24 cellular contexts compared by ENCODE assay signal in genomic region chr19:18227781-18228271, GRCh38. TPM values are rescaled to one million over a fixed set of nuclear protein-coding genes. Genes with fewer than 3 reads are reported as not detected.
A peak's percentile ranks its signal among the peaks of the same experiment; 100 is the strongest.
DNase-seq lines count a peak whose midpoint lies in the region; ATAC-seq, FAIRE-seq and TF ChIP-seq lines count a peak whose summit lies in the region.
"Had no signal": no experiment of that assay in that cellular context is flagged by ENCODE, and none has a peak within 500 bp of the region (broad histone marks: within the 10 kb centered on the region; RNA-seq: fewer than 3 reads in every experiment).

No MANE protein-coding gene starts in this region.

- H3K9me1 ChIP-seq in K562 (ENCODE audit: control insufficient read depth, insufficient read depth, low read length), result no peaks in the 10 kb centered on the region

- TF ChIP-seq POLR2A in GM12892 (IDR thresholded peaks at IDR 0.05; ENCODE audit: low read depth, low read length) (no peak), K562 (conservative IDR thresholded peaks at IDR 0.05) (no peak), gastrocnemius medialis (IDR thresholded peaks at IDR 0.05) (no peak), esophagus squamous epithelium (IDR thresholded peaks at IDR 0.05) (no peak)

- TF ChIP-seq EP300 in K562 (IDR thresholded peaks at IDR 0.05; ENCODE audit: low read length), result no peak

- peak overlapping the region; percentile 19 to 89 (median 85); a peak in 20 of 22 replicates for H3K4me2 ChIP-seq in BLaER1 treated with 17β-estradiol and CSF1 and Interleukin-3, amounts not matched to agents 10 nM and 100 nM
- H3K4me2 ChIP-seq in K562 (ENCODE audit: insufficient read depth, low read length), result no peak overlapping the region
- H3K4me2 ChIP-seq: GM23338, KMS-11 had no signal

- TF ChIP-seq RAD21 in K562 (CRISPR knock-in tag; conservative IDR thresholded peaks at IDR 0.05 in 1 of 2, IDR thresholded peaks at IDR 0.05 in 1 of 2), result no peak

- WGBS in K562 (ENCODE audit: insufficient coverage, low coverage, missing lambda C conversion rate), result 14% methylated on average over 6 of the region's 6 CpGs
- 47 to 55% methylated on average over 2 to 3 of the region's 6 CpGs for WGBS in esophagus squamous epithelium, 2 donors

- peaks cover 0 to 17% (median 0%) of the 10 kb centered on the region in 11 experiments; a peak in 4 of 22 replicates for H4K20me1 ChIP-seq in BLaER1 treated with 17β-estradiol and CSF1 and Interleukin-3, amounts not matched to agents 10 nM and 100 nM
- peaks cover 5% of the 10 kb centered on the region; the same call in 1 of the 2 replicates for H4K20me1 ChIP-seq in K562 (replicated peaks; ENCODE audit: control insufficient read depth, insufficient read depth, low read length)

- no peaks in the 10 kb centered on the region for H3K79me2 ChIP-seq in K562 (ENCODE audit: control insufficient read depth, insufficient read depth, low read length)

- H3K4me1 ChIP-seq in BLaER1 treated with 17β-estradiol and CSF1 and Interleukin-3, amounts not matched to agents 10 nM and 100 nM, result peaks cover 51 to 84% (median 74%) of the 10 kb centered on the region in 10 experiments
- peaks cover 23 to 51% of the 10 kb centered on the region in 2 experiments; a peak in 4 of 5 replicates for H3K4me1 ChIP-seq in K562 (replicated peaks in 1 of 2; ENCODE audit: control insufficient read depth in 2 of 2, insufficient read depth in 2 of 2, low read length in 2 of 2)
- peaks cover 17 to 24% of the 10 kb centered on the region in 2 donors for H3K4me1 ChIP-seq in gastrocnemius medialis
- H3K4me1 ChIP-seq in esophagus squamous epithelium, result peaks cover 13 to 42% (median 21%) of the 10 kb centered on the region in 3 donors

- peak overlapping the region in 2 of 11 experiments; percentile 2 to 41; a peak in 3 of 22 replicates for H3K9ac ChIP-seq in BLaER1 treated with 17β-estradiol and CSF1 and Interleukin-3, amounts not matched to agents 10 nM and 100 nM
- H3K9ac ChIP-seq in K562 (ENCODE audit: insufficient read depth in 1 of 2, low read depth in 2 of 2, low read length in 2 of 2), result peak overlapping the region in 1 of 2 experiments; percentile 57; a peak in 1 of 4 replicates
- H3K9ac ChIP-seq: KMS-11 had no signal

- peak overlapping the region in 2 of 11 experiments; percentile 4 to 18; a peak in 2 of 22 replicates for H3K27ac ChIP-seq in BLaER1 treated with 17β-estradiol and CSF1 and Interleukin-3, amounts not matched to agents 10 nM and 100 nM
- H3K27ac ChIP-seq in K562 (ENCODE audit: extremely low read depth, low read depth, low read length), result no peak overlapping the region
- peak overlapping the region; percentile 72 to 82 (median 76) for H3K27ac ChIP-seq in gastrocnemius medialis
- no peak overlapping the region for H3K27ac ChIP-seq in esophagus squamous epithelium
- H3K27ac ChIP-seq: HL-60, KMS-11, Peyer's patch had no signal

- CTCF ChIA-PET in K562 (lab: Yijun Ruan, JAX; ENCODE audit: low intra/inter-chr PET ratio), result interaction anchor here (0.6 kb wide), 1 partner anchor 41 kb away, joined by 3 read pairs; no protein-coding TSS in a partner anchor

- no peak for DNase-seq in GM12892 (ENCODE audit: insufficient read length)
- no peak for DNase-seq in K562 (ENCODE audit: extremely low read depth in 1 of 4, low spot score in 3 of 4)
- DNase-seq in gastrocnemius medialis, result peak; percentile 44 to 66
- no peak for DNase-seq in NCI-H2081 (lab: John Stamatoyannopoulos, UW)
- DNase-seq in NCI-H187 treated with DMSO at 0.1 percent for 48 hours (lab: John Stamatoyannopoulos, UW), result no peak
- no peak for DNase-seq in esophagus squamous epithelium (lab: John Stamatoyannopoulos, UW)
- DNase-seq: Caco-2; CD4-positive, alpha-beta memory T cell; DMS 273 treated with DMSO at 0.1 percent for 48 hours; DMS79 treated with DMSO at 0.1 percent for 48 hours; HCEC 1CT; MV-4-11; NCI-H1436; NCI-H2029; NCI-H2171; NCI-H345; NCI-H524 treated with DMSO at 0.1 percent for 48 hours; NCI-H82; Peyer's patch had no signal

- no peak overlapping the region for H3K4me3 ChIP-seq in BLaER1 treated with 17β-estradiol and CSF1 and Interleukin-3, amounts not matched to agents 10 nM and 100 nM
- H3K4me3 ChIP-seq in K562, result no peak overlapping the region
- no peak overlapping the region for H3K4me3 ChIP-seq in gastrocnemius medialis
- H3K4me3 ChIP-seq in esophagus squamous epithelium, result no peak overlapping the region
- H3K4me3 ChIP-seq: GM23338, Peyer's patch had no signal

- in situ Hi-C loops in K562 (cut with MboI), result no loop called here
- in situ Hi-C loops in gastrocnemius medialis (cut with MboI; ENCODE audit: low sequenced_read_pairs in 4 of 4), result no loop called here

- H3K27me3 ChIP-seq in BLaER1 treated with 17β-estradiol and CSF1 and Interleukin-3, amounts not matched to agents 10 nM and 100 nM, result peaks cover 26 to 38% (median 36%) of the 10 kb centered on the region in 11 experiments
- H3K27me3 ChIP-seq in K562 (ENCODE audit: control insufficient read depth in 2 of 2, insufficient read depth in 2 of 2, low read length in 2 of 2) (no peaks in the 10 kb centered on the region; a peak in 1 of 5 replicates), gastrocnemius medialis (peaks cover 4 to 11% (median 9%) of the 10 kb centered on the region in 3 donors), esophagus squamous epithelium (peaks cover 12 to 80% (median 17%) of the 10 kb centered on the region in 4 donors)

- BruUV-seq in K562 (replicated peaks; lab: Mats Ljungman, UMichigan), result no TSS peak

- FAIRE-seq in GM12892 (lab: Jason Lieb, UNC) (peak; percentile 40), K562 (lab: Jason Lieb, UNC) (no peak)
- FAIRE-seq: GM18507 had no signal

- peaks cover 0 to 12% (median 0%) of the 10 kb centered on the region in 11 experiments; a peak in 3 of 22 replicates for H3K9me3 ChIP-seq in BLaER1 treated with 17β-estradiol and CSF1 and Interleukin-3, amounts not matched to agents 10 nM and 100 nM (replicated peaks in 1 of 11)
- H3K9me3 ChIP-seq in K562 (replicated peaks; ENCODE audit: control insufficient read depth, insufficient read depth, low read depth, low read length), result no peaks in the 10 kb centered on the region
- H3K9me3 ChIP-seq in gastrocnemius medialis, result no peaks in the 10 kb centered on the region
- peaks cover 0 to 1% (median under 1%) of the 10 kb centered on the region in 3 donors for H3K9me3 ChIP-seq in esophagus squamous epithelium
- H3K9me3 ChIP-seq: Caco-2 had no signal

- ATAC-seq in K562 (no peak), gastrocnemius medialis (peak; percentile 44 to 64)
- ATAC-seq: GM23338 had no signal

- TF ChIP-seq CTCF in K562 (IDR thresholded peaks at IDR 0.05 in 2 of 3, conservative IDR thresholded peaks at IDR 0.05 in 1 of 3; ENCODE audit: insufficient read depth in 2 of 3, low read depth in 1 of 3, low read length in 3 of 3) (no peak), gastrocnemius medialis (IDR thresholded peaks at IDR 0.05 in 4 of 5, conservative IDR thresholded peaks at IDR 0.05 in 1 of 5) (no peak), esophagus squamous epithelium (IDR thresholded peaks at IDR 0.05) (no peak)

- no peak overlapping the region for H2AFZ ChIP-seq in K562 (ENCODE audit: low read depth, low read length)
- H2AFZ ChIP-seq: GM23338 had no signal

- intact Hi-C loops in K562 (cut with micrococcal nuclease) (no loop called here), gastrocnemius medialis (cut with DNase I; ENCODE audit: low total_unique reads) (no loop called here), esophagus squamous epithelium (cut with DNase I) (no loop called here)

- no peaks in the 10 kb centered on the region for H3K36me3 ChIP-seq in BLaER1 treated with 17β-estradiol and CSF1 and Interleukin-3, amounts not matched to agents 10 nM and 100 nM
- H3K36me3 ChIP-seq in K562 (ENCODE audit: control insufficient read depth, insufficient read depth, low read length), result no peaks in the 10 kb centered on the region
- no peaks in the 10 kb centered on the region for H3K36me3 ChIP-seq in gastrocnemius medialis
- no peaks in the 10 kb centered on the region for H3K36me3 ChIP-seq in esophagus squamous epithelium
- H3K36me3 ChIP-seq: Peyer's patch had no signal

- POLR2A ChIA-PET in K562 (lab: Yijun Ruan, JAX), result no interaction called here

RNA-seq across cellular contexts. Expression of gene PDE4C, which starts 1.6 kb away (rescaled TPM):
- polyA plus RNA-seq in GM12892 (2012; ENCODE audit: missing spikeins), result 2.2 TPM
- 1.9 and 5.1 TPM in 2 replicates for total RNA-seq in K562 (2011; cell fraction: chromatin; rRNA removed; ENCODE audit: low replicate concordance)
- total RNA-seq in K562 (2011; cell fraction: nucleolus; rRNA removed), result 2.2 and 3.0 TPM in 2 replicates
- 1.3 and 1.6 TPM in 2 replicates for total RNA-seq in K562 (2011; cell fraction: nucleoplasm; rRNA removed)
- total RNA-seq in K562 (2014; rRNA removed) (0.16 and 0.91 TPM in 2 replicates), K562 (2014; rRNA removed; fragmentation: Illumina TruSeq; extraction: Trizol) (0.11 and 0.29 TPM in 2 replicates), K562 (2015; rRNA removed; fragmentation: Illumina TruSeq; extraction: Trizol) (not detected in 2 replicates), K562 (2021) (0.29 and 0.45 TPM in 2 replicates), gastrocnemius medialis (1 to 10 TPM in 1 of 4 donors, under 1 TPM in 2, not detected in 1; 0.65 to 2.6 (median 0.76) TPM), esophagus squamous epithelium (under 1 TPM in 1 of 4 donors, not detected in 3; 0.76 TPM)
- polyA plus RNA-seq in K562 (2011; rRNA removed) (0.60 and 0.81 TPM in 2 replicates), K562 (2014; fragmentation: Illumina TruSeq; extraction: Trizol) (0.06 and 0.24 TPM in 2 replicates), K562 (2014; fragmentation: Nextera tagmentation; extraction: Ambion mirVana) (under 1 TPM; 0.04 to 0.08 TPM), K562 (2014; rRNA removed) (0.81 and 0.89 TPM in 2 replicates)
- 0.83 and 0.88 TPM in 2 replicates for polyA plus RNA-seq in K562 (2011; cell fraction: cytosol; rRNA removed)
- polyA plus RNA-seq in K562 (2011; cell fraction: nucleus; rRNA removed), result 4.1 and 6.8 TPM in 2 replicates
- 0.17 and 0.22 TPM in 2 replicates for polyA plus RNA-seq in K562 (2012)
- polyA minus RNA-seq in K562 (2011; rRNA and poly(A)+ RNA removed), result 0.18 TPM in 1 of 2 replicates, not detected in the other
- 0.86 TPM in 1 of 2 replicates, not detected in the other for polyA minus RNA-seq in K562 (2011; cell fraction: cytosol; rRNA and poly(A)+ RNA removed)
- 1.1 and 1.8 TPM in 2 replicates for polyA minus RNA-seq in K562 (2011; cell fraction: nucleus; rRNA and poly(A)+ RNA removed)
- polyA plus RNA-seq: CD4-positive, alpha-beta memory T cell had no signal

RNA-seq across cellular contexts. Expression of gene RAB3A, which starts 24.0 kb away (rescaled TPM):
- polyA plus RNA-seq in GM12892 (2012; ENCODE audit: missing spikeins), result 2.2 TPM
- 10.4 and 16.2 TPM in 2 replicates for total RNA-seq in K562 (2011; cell fraction: chromatin; rRNA removed; ENCODE audit: low replicate concordance)
- 8.7 and 9.3 TPM in 2 replicates for total RNA-seq in K562 (2011; cell fraction: nucleolus; rRNA removed)
- total RNA-seq in K562 (2011; cell fraction: nucleoplasm; rRNA removed), result 7.6 and 8.3 TPM in 2 replicates
- 0.86 and 2.5 TPM in 2 replicates for total RNA-seq in K562 (2014; rRNA removed)
- total RNA-seq in K562 (2014; rRNA removed; fragmentation: Illumina TruSeq; extraction: Trizol), result 0.26 and 0.69 TPM in 2 replicates
- 1.6 and 1.7 TPM in 2 replicates for total RNA-seq in K562 (2015; rRNA removed; fragmentation: Illumina TruSeq; extraction: Trizol)
- 3.7 and 5.1 TPM in 2 replicates for total RNA-seq in K562 (2021)
- 0.84 and 2.9 TPM in 2 replicates for polyA plus RNA-seq in K562 (2011; rRNA removed)
- 1.7 and 3.2 TPM in 2 replicates for polyA plus RNA-seq in K562 (2011; cell fraction: cytosol; rRNA removed)
- polyA plus RNA-seq in K562 (2011; cell fraction: nucleus; rRNA removed), result 4.7 and 6.5 TPM in 2 replicates
- 1.5 and 2.0 TPM in 2 replicates for polyA plus RNA-seq in K562 (2012)
- 1.9 and 2.8 TPM in 2 replicates for polyA plus RNA-seq in K562 (2014; fragmentation: Illumina TruSeq; extraction: Trizol)
- polyA plus RNA-seq in K562 (2014; fragmentation: Nextera tagmentation; extraction: Ambion mirVana), result under 1 TPM in 1 of 2 experiments, not detected in 1; 0.17 TPM
- 0.94 and 1.00 TPM in 2 replicates for polyA plus RNA-seq in K562 (2014; rRNA removed)
- polyA minus RNA-seq in K562 (2011; rRNA and poly(A)+ RNA removed), result 6.4 and 9.5 TPM in 2 replicates
- polyA minus RNA-seq in K562 (2011; cell fraction: cytosol; rRNA and poly(A)+ RNA removed), result 5.4 and 7.2 TPM in 2 replicates
- polyA minus RNA-seq in K562 (2011; cell fraction: nucleus; rRNA and poly(A)+ RNA removed), result 3.9 and 8.4 TPM in 2 replicates
- 1 to 10 TPM in 1 of 4 donors, under 1 TPM in 1, not detected in 2; 0.51 to 2.3 TPM for total RNA-seq in gastrocnemius medialis
- under 1 TPM in 3 of 4 donors, not detected in 1; 0.30 to 0.76 (median 0.44) TPM for total RNA-seq in esophagus squamous epithelium

RNA-seq across cellular contexts. Expression of gene MPV17L2, which starts 34.8 kb away (rescaled TPM):
- polyA plus RNA-seq in GM12892 (2012; ENCODE audit: missing spikeins), result 7.1 TPM
- 8.8 and 30.9 TPM in 2 replicates for total RNA-seq in K562 (2011; cell fraction: chromatin; rRNA removed; ENCODE audit: low replicate concordance)
- 42.9 and 46.5 TPM in 2 replicates for total RNA-seq in K562 (2011; cell fraction: nucleolus; rRNA removed)
- 23.2 and 24.7 TPM in 2 replicates for total RNA-seq in K562 (2011; cell fraction: nucleoplasm; rRNA removed)
- 37.8 and 54.6 TPM in 2 replicates for total RNA-seq in K562 (2014; rRNA removed)
- 11.7 and 21.1 TPM in 2 replicates for total RNA-seq in K562 (2014; rRNA removed; fragmentation: Illumina TruSeq; extraction: Trizol)
- 27.8 and 28.5 TPM in 2 replicates for total RNA-seq in K562 (2015; rRNA removed; fragmentation: Illumina TruSeq; extraction: Trizol)
- total RNA-seq in K562 (2021), result 31.7 and 33.8 TPM in 2 replicates
- polyA plus RNA-seq in K562 (2011; rRNA removed), result 28.4 and 49.3 TPM in 2 replicates
- polyA plus RNA-seq in K562 (2011; cell fraction: cytosol; rRNA removed), result 61.2 and 112 TPM in 2 replicates
- polyA plus RNA-seq in K562 (2011; cell fraction: nucleus; rRNA removed), result 20.0 and 27.3 TPM in 2 replicates
- polyA plus RNA-seq in K562 (2012), result 30.6 and 34.2 TPM in 2 replicates
- polyA plus RNA-seq in K562 (2014; fragmentation: Illumina TruSeq; extraction: Trizol), result 60.2 and 60.9 TPM in 2 replicates
- 10 to 100 TPM; 10.6 to 11.0 TPM for polyA plus RNA-seq in K562 (2014; fragmentation: Nextera tagmentation; extraction: Ambion mirVana)
- polyA plus RNA-seq in K562 (2014; rRNA removed), result 60.0 and 67.1 TPM in 2 replicates
- 14.7 and 21.0 TPM in 2 replicates for polyA minus RNA-seq in K562 (2011; rRNA and poly(A)+ RNA removed)
- 13.2 and 21.0 TPM in 2 replicates for polyA minus RNA-seq in K562 (2011; cell fraction: cytosol; rRNA and poly(A)+ RNA removed)
- polyA minus RNA-seq in K562 (2011; cell fraction: nucleus; rRNA and poly(A)+ RNA removed), result 10.2 and 11.6 TPM in 2 replicates
- 10 to 100 TPM; 18.1 to 38.9 (median 33.0) TPM for total RNA-seq in gastrocnemius medialis
- 10 to 100 TPM; 10.6 to 23.5 (median 14.0) TPM for total RNA-seq in esophagus squamous epithelium

RNA-seq across cellular contexts. Expression of gene IQCN, which starts 46.4 kb away (rescaled TPM):
- polyA plus RNA-seq in GM12892 (2012; ENCODE audit: missing spikeins), result 0.68 TPM
- 0.35 and 0.67 TPM in 2 replicates for total RNA-seq in K562 (2011; cell fraction: chromatin; rRNA removed; ENCODE audit: low replicate concordance)
- total RNA-seq in K562 (2011; cell fraction: nucleolus; rRNA removed), result 0.17 and 0.39 TPM in 2 replicates
- 0.29 and 0.38 TPM in 2 replicates for total RNA-seq in K562 (2011; cell fraction: nucleoplasm; rRNA removed)
- total RNA-seq in K562 (2014; rRNA removed) (0.04 and 0.05 TPM in 2 replicates), K562 (2014; rRNA removed; fragmentation: Illumina TruSeq; extraction: Trizol) (0.04 TPM in 1 of 2 replicates, not detected in the other), K562 (2015; rRNA removed; fragmentation: Illumina TruSeq; extraction: Trizol) (0.04 and 0.07 TPM in 2 replicates), K562 (2021) (0.07 and 0.16 TPM in 2 replicates), gastrocnemius medialis (under 1 TPM; 0.20 to 0.61 (median 0.39) TPM), esophagus squamous epithelium (1 to 10 TPM in 2 of 4 donors, under 1 TPM in 2; 0.23 to 3.1 (median 0.96) TPM)
- polyA plus RNA-seq in K562 (2011; rRNA removed) (0.01 and 0.03 TPM in 2 replicates), K562 (2014; fragmentation: Illumina TruSeq; extraction: Trizol) (0.01 and 0.03 TPM in 2 replicates), K562 (2014; fragmentation: Nextera tagmentation; extraction: Ambion mirVana) (not detected), K562 (2014; rRNA removed) (not detected in 2 replicates)
- polyA plus RNA-seq in K562 (2011; cell fraction: cytosol; rRNA removed), result 0.01 TPM in 1 of 2 replicates, not detected in the other
- 0.06 and 0.33 TPM in 2 replicates for polyA plus RNA-seq in K562 (2011; cell fraction: nucleus; rRNA removed)
- 0.05 and 0.35 TPM in 2 replicates for polyA plus RNA-seq in K562 (2012)
- polyA minus RNA-seq in K562 (2011; rRNA and poly(A)+ RNA removed), result 0.21 TPM in 1 of 2 replicates, not detected in the other
- polyA minus RNA-seq in K562 (2011; cell fraction: cytosol; rRNA and poly(A)+ RNA removed), result not detected in 2 replicates
- 0.22 and 0.27 TPM in 2 replicates for polyA minus RNA-seq in K562 (2011; cell fraction: nucleus; rRNA and poly(A)+ RNA removed)
- polyA plus RNA-seq: GM23338 had no signal

RNA-seq across cellular contexts. Expression of gene JUND, which starts 53.6 kb away (rescaled TPM):
- polyA plus RNA-seq in GM12892 (2012; ENCODE audit: missing spikeins), result 6.8 TPM
- 31.7 and 143 TPM in 2 replicates for total RNA-seq in K562 (2011; cell fraction: chromatin; rRNA removed; ENCODE audit: low replicate concordance)
- 201 and 240 TPM in 2 replicates for total RNA-seq in K562 (2011; cell fraction: nucleolus; rRNA removed)
- total RNA-seq in K562 (2011; cell fraction: nucleoplasm; rRNA removed), result 97.7 and 104 TPM in 2 replicates
- total RNA-seq in K562 (2014; rRNA removed), result 279 and 297 TPM in 2 replicates
- 17.4 and 22.6 TPM in 2 replicates for total RNA-seq in K562 (2014; rRNA removed; fragmentation: Illumina TruSeq; extraction: Trizol)
- total RNA-seq in K562 (2015; rRNA removed; fragmentation: Illumina TruSeq; extraction: Trizol), result 33.1 and 33.7 TPM in 2 replicates
- total RNA-seq in K562 (2021), result 245 and 286 TPM in 2 replicates
- 74.2 and 83.0 TPM in 2 replicates for polyA plus RNA-seq in K562 (2011; rRNA removed)
- 93.8 and 405 TPM in 2 replicates for polyA plus RNA-seq in K562 (2011; cell fraction: cytosol; rRNA removed)
- 78.6 and 150 TPM in 2 replicates for polyA plus RNA-seq in K562 (2011; cell fraction: nucleus; rRNA removed)
- 73.8 and 111 TPM in 2 replicates for polyA plus RNA-seq in K562 (2012)
- polyA plus RNA-seq in K562 (2014; fragmentation: Illumina TruSeq; extraction: Trizol), result 42.3 and 63.5 TPM in 2 replicates
- 10 to 100 TPM in 1 of 2 experiments, 1 to 10 TPM in 1; 6.4 to 11.8 TPM for polyA plus RNA-seq in K562 (2014; fragmentation: Nextera tagmentation; extraction: Ambion mirVana)
- polyA plus RNA-seq in K562 (2014; rRNA removed), result 210 and 216 TPM in 2 replicates
- 27.0 and 65.5 TPM in 2 replicates for polyA minus RNA-seq in K562 (2011; rRNA and poly(A)+ RNA removed)
- polyA minus RNA-seq in K562 (2011; cell fraction: cytosol; rRNA and poly(A)+ RNA removed), result 243 and 277 TPM in 2 replicates
- 89.5 and 108 TPM in 2 replicates for polyA minus RNA-seq in K562 (2011; cell fraction: nucleus; rRNA and poly(A)+ RNA removed)
- 100 to 1,000 TPM in 3 of 4 donors, 10 to 100 TPM in 1; 67.2 to 258 (median 221) TPM for total RNA-seq in gastrocnemius medialis
- total RNA-seq in esophagus squamous epithelium, result 100 to 1,000 TPM in 3 of 4 donors, 10 to 100 TPM in 1; 71.7 to 192 (median 166) TPM

Comparison
In these comparisons a context has a peak if more than half of its experiments do, and no peak if none do; other contexts are left out.
1. H3K27ac ChIP-seq: peak in gastrocnemius medialis (4 of 4); none in K562 (single experiment) and esophagus squamous epithelium (0 of 4).
2. DNase-seq: peak in gastrocnemius medialis (2 of 2); none in GM12892 (single experiment), K562 (0 of 4), NCI-H2081 (0 of 2), NCI-H187 treated with DMSO at 0.1 percent for 48 hours (single experiment) and esophagus squamous epithelium (single experiment).